22 cellular contexts compared by ENCODE assay signal in genomic region chr7:100860702-100861615, GRCh38. TPM values are rescaled to one million over a fixed set of nuclear protein-coding genes. Genes with fewer than 3 reads are reported as not detected.
A peak's percentile ranks its signal among the peaks of the same experiment; 100 is the strongest.
DNase-seq lines count a peak whose midpoint lies in the region; ATAC-seq and TF ChIP-seq lines count a peak whose summit lies in the region.
"Had no signal": no experiment of that assay in that cellular context is flagged by ENCODE, and none has a peak within 500 bp of the region (broad histone marks: within the 10 kb centered on the region; RNA-seq: fewer than 3 reads in every experiment).

No MANE protein-coding gene starts in this region.

- ATAC-seq in DND-41 (ENCODE audit: insufficient read depth, low read depth): peak; percentile 18; the same call in 1 of the 3 replicates
- ATAC-seq in body of pancreas: no peak
- ATAC-seq: CD8-positive, alpha-beta T cell had no signal

- no peak for TF ChIP-seq POLR2A in body of pancreas (IDR thresholded peaks at IDR 0.05)

- peak overlapping the region; percentile 67 for H3K27ac ChIP-seq in 22Rv1
- H3K27ac ChIP-seq in DND-41 (ENCODE audit: low read length): no peak overlapping the region
- peak overlapping the region; percentile 68 for H3K27ac ChIP-seq in OCI-LY3 (ENCODE audit: low read length)
- no peak overlapping the region for H3K27ac ChIP-seq in body of pancreas
- H3K27ac ChIP-seq in tibial artery: no peak overlapping the region
- H3K27ac ChIP-seq: BLaER1 treated with 17β-estradiol and CSF1 and Interleukin-3, amounts not matched to agents 10 nM and 100 nM; Peyer's patch had no signal

- peaks cover 9% of the 10 kb centered on the region; the same call in 1 of the 2 replicates for H4K20me1 ChIP-seq in DND-41 (ENCODE audit: insufficient read depth, low read length)
- no peaks in the 10 kb centered on the region for H4K20me1 ChIP-seq in OCI-LY3 (ENCODE audit: insufficient read depth, low read length)

- no peaks in the 10 kb centered on the region for H3K27me3 ChIP-seq in DND-41 (ENCODE audit: insufficient read depth, low read length, poor library complexity)
- H3K27me3 ChIP-seq in OCI-LY3 (ENCODE audit: low read depth, low read length): no peaks in the 10 kb centered on the region
- H3K27me3 ChIP-seq in body of pancreas: no peaks in the 10 kb centered on the region
- H3K27me3 ChIP-seq in tibial artery: no peaks in the 10 kb centered on the region
- H3K27me3 ChIP-seq: BLaER1 treated with 17β-estradiol and CSF1 and Interleukin-3, amounts not matched to agents 10 nM and 100 nM; Peyer's patch had no signal

- H3K36me3 ChIP-seq in DND-41 (ENCODE audit: insufficient read depth, low read length): peaks cover 28% of the 10 kb centered on the region
- peaks cover 15% of the 10 kb centered on the region for H3K36me3 ChIP-seq in OCI-LY3 (replicated peaks; ENCODE audit: low read depth, low read length)
- peaks cover 0 to 8% of the 10 kb centered on the region in 2 donors for H3K36me3 ChIP-seq in body of pancreas (replicated peaks in 1 of 2; ENCODE audit: insufficient read depth in 1 of 2, low read depth in 2 of 2)
- H3K36me3 ChIP-seq in tibial artery: peaks cover 23 to 67% (median 28%) of the 10 kb centered on the region in 3 donors

- H3K4me1 ChIP-seq in DND-41 (ENCODE audit: insufficient read depth, low read length) (no peaks in the 10 kb centered on the region), OCI-LY3 (ENCODE audit: low read length) (peaks cover 20% of the 10 kb centered on the region), body of pancreas (peaks cover 13% of the 10 kb centered on the region), tibial artery (peaks cover 0 to 7% (median 2%) of the 10 kb centered on the region in 4 donors)

- intact Hi-C loops in body of pancreas (cut with DNase I) (no loop called here), tibial artery (cut with DNase I; ENCODE audit: low total_unique reads) (loop anchor here (10.0 kb wide), 1 partner anchor 396 kb away; the partner anchor contains the start of gene SPACDR)

- TF ChIP-seq CTCF in 22Rv1 (IDR thresholded peaks at IDR 0.05) (no peak), DND-41 (IDR thresholded peaks at IDR 0.05; ENCODE audit: borderline replicate concordance, extremely low read depth, low read length, poor library complexity, severe bottlenecking) (no peak), OCI-LY3 (IDR thresholded peaks at IDR 0.05; ENCODE audit: low read depth, low read length) (no peak), body of pancreas (IDR thresholded peaks at IDR 0.05) (no peak), tibial artery (IDR thresholded peaks at IDR 0.05) (no peak)

- no peak overlapping the region for H2AFZ ChIP-seq in DND-41 (ENCODE audit: low read depth, low read length)
- no peak overlapping the region; the same call in 1 of the 2 replicates for H2AFZ ChIP-seq in OCI-LY3 (ENCODE audit: low read depth, low read length)

- WGBS in body of pancreas, 2 donors: 92 to 95% methylated on average over 6 to 18 of the region's 18 CpGs

- no peak for DNase-seq in DND-41
- DNase-seq in islet precursor cell: peak; percentile 48
- DNase-seq in T1000 (lab: John Stamatoyannopoulos, UW): no peak
- DNase-seq in body of pancreas: no peak
- DNase-seq in hepatic stellate cell (ENCODE audit: low spot score): no peak
- DNase-seq in tibial artery: no peak
- DNase-seq: Caco-2; CD8-positive, alpha-beta T cell; DMS 273 treated with DMSO at 0.1 percent for 48 hours; DMS79; Karpas-422; NCI-H1092; NCI-H1417 treated with DMSO at 0.1 percent for 48 hours; NCI-H1694 treated with DMSO at 0.1 percent for 48 hours; NCI-H2081; NCI-H226; NCI-H510A; NCI-H69; Peyer's patch had no signal

- H3K79me2 ChIP-seq in DND-41 (ENCODE audit: insufficient read depth, low read length) (no peaks in the 10 kb centered on the region), OCI-LY3 (ENCODE audit: low read length) (peaks cover 7% of the 10 kb centered on the region)

- H3K4me3 ChIP-seq in DND-41 (ENCODE audit: low read depth in 1 of 2, low read length in 2 of 2): no peak overlapping the region
- peak overlapping the region; percentile 70 for H3K4me3 ChIP-seq in OCI-LY3 (ENCODE audit: low read length)
- H3K4me3 ChIP-seq in body of pancreas: no peak overlapping the region
- H3K4me3 ChIP-seq in tibial artery: no peak overlapping the region
- H3K4me3 ChIP-seq: BLaER1 treated with 17β-estradiol and CSF1 and Interleukin-3, amounts not matched to agents 10 nM and 100 nM; Peyer's patch had no signal

- no peak overlapping the region for H3K9ac ChIP-seq in DND-41 (ENCODE audit: low read depth, low read length)
- peak overlapping the region; percentile 67 for H3K9ac ChIP-seq in OCI-LY3 (ENCODE audit: low read length)
- H3K9ac ChIP-seq: BLaER1 treated with 17β-estradiol and CSF1 and Interleukin-3, amounts not matched to agents 10 nM and 100 nM had no signal

- H3K4me2 ChIP-seq in DND-41 (ENCODE audit: insufficient read depth, low read length) (no peak overlapping the region), OCI-LY3 (ENCODE audit: low read length) (peak overlapping the region; percentile 95)

- H3K9me3 ChIP-seq in DND-41 (ENCODE audit: insufficient read depth, low read length, severe bottlenecking) (no peaks in the 10 kb centered on the region), OCI-LY3 (ENCODE audit: insufficient read depth, low read length) (no peaks in the 10 kb centered on the region), body of pancreas (no peaks in the 10 kb centered on the region), tibial artery (no peaks in the 10 kb centered on the region)
- H3K9me3 ChIP-seq: BLaER1 treated with 17β-estradiol and CSF1 and Interleukin-3, amounts not matched to agents 10 nM and 100 nM; Caco-2; Peyer's patch had no signal

RNA-seq across cellular contexts. Expression of gene TRIP6, which starts 6.2 kb away (rescaled TPM):
- total RNA-seq in body of pancreas: 10 to 100 TPM; 34.9 to 43.6 TPM

RNA-seq across cellular contexts. Expression of gene SLC12A9, which starts 8.4 kb away (rescaled TPM):
- 10 to 100 TPM; 12.7 to 38.9 TPM for total RNA-seq in body of pancreas

RNA-seq across cellular contexts. Expression of gene SRRT, which starts 13.9 kb away (rescaled TPM):
- total RNA-seq in body of pancreas: 10 to 100 TPM; 54.7 to 60.7 TPM

RNA-seq across cellular contexts. Expression of gene UFSP1, which starts 28.6 kb away (rescaled TPM):
- 1 to 10 TPM; 6.2 to 7.9 TPM for total RNA-seq in body of pancreas

RNA-seq across cellular contexts. Expression of gene EPHB4, which starts 33.6 kb away (rescaled TPM):
- 10 to 100 TPM; 33.6 to 46.4 TPM for total RNA-seq in body of pancreas

Comparison
In these comparisons a context has a peak if more than half of its experiments do, and no peak if none do; other contexts are left out.
1. H3K27ac ChIP-seq: peak in 22Rv1 (single experiment) and OCI-LY3 (single experiment); none in DND-41 (single experiment), body of pancreas (0 of 4) and tibial artery (0 of 2).